Comparison of ENCODE assay signal across 14 cellular contexts in the genomic region with DNA sequence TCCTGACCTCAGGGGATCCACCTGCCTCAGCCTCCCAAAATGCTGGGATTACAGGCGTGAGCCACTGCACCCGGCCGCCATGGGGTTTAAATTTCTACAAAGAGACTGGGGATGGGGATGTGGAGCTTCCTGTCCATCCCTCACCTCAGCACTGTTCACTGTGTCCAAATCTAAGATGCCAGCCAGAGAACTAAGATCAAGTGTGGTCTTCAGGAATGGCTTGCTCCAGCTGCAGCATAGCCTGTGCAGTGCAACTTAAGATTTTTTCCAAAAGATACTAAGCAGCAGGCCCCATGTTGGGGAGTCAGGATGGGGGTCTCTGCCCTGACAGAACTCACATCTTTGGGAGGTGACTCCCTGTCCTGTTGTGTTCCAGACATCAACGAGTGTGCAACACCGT. TPM values are rescaled to one million over a fixed set of nuclear protein-coding genes. Genes with fewer than 3 reads are reported as not detected.
DNase-seq lines count a peak whose midpoint lies in the region; ATAC-seq, FAIRE-seq and TF ChIP-seq lines count a peak whose summit lies in the region.
"Had no signal": no experiment of that assay in that cellular context is flagged by ENCODE, and none has a peak within 500 bp of the region (broad histone marks: within the 10 kb centered on the region; RNA-seq: fewer than 3 reads in every experiment).

No MANE protein-coding gene starts in this region.

- H3K9ac ChIP-seq in K562 (ENCODE audit: insufficient read depth in 1 of 2, low read depth in 2 of 2, low read length in 2 of 2), result no peak overlapping the region

- FAIRE-seq in K562 (lab: Jason Lieb, UNC), result no peak

- no peak overlapping the region for H3K4me2 ChIP-seq in K562 (ENCODE audit: insufficient read depth, low read length)

- CTCF ChIA-PET in activated naive CD4-positive, alpha-beta T cell treated with anti-CD3 and anti-CD28 coated beads, Interleukin-2, amount 10 ng/mL, durations not matched to agents 7 days and 5 days (lab: Charles Lee), result no interaction called here
- CTCF ChIA-PET in WTC11 (lab: Charles Lee) (interaction anchor here (1.5 kb wide), 1 partner anchor 15 kb away, joined by 6 read pairs; no protein-coding TSS in a partner anchor), K562 (lab: Yijun Ruan, JAX; ENCODE audit: low intra/inter-chr PET ratio) (no interaction called here)

- intact Hi-C loops in K562 (cut with micrococcal nuclease), result no loop called here

- no peak for DNase-seq in activated naive CD4-positive, alpha-beta T cell treated with anti-CD3 and anti-CD28 coated beads, Interleukin-2, amount 10 ng/mL, durations not matched to agents 7 days and 5 days
- DNase-seq in activated naive CD4-positive, alpha-beta T cell treated with anti-CD3 and anti-CD28 coated beads, Interleukin-2, amount 50 U/mL, for 16 hours, result no peak
- DNase-seq in WTC11 (ENCODE audit: low spot score), result no peak
- DNase-seq in K562 (ENCODE audit: extremely low read depth in 1 of 4, low spot score in 3 of 4), result no peak
- no peak for DNase-seq in nephron progenitor cell
- DNase-seq in UCSD-AML1 (lab: John Stamatoyannopoulos, UW; ENCODE audit: unreplicated experiment), result no peak
- DNase-seq: COR-L47, DMS153, H7, NCI-H1417, NCI-H1930, NCI-H2171 treated with DMSO at 0.1 percent for 48 hours, NCI-H82 had no signal

- H3K4me3 ChIP-seq in K562, result no peak overlapping the region

- peaks cover 50% of the 10 kb centered on the region for H3K36me3 Mint-ChIP-seq in activated naive CD4-positive, alpha-beta T cell treated with anti-CD3 and anti-CD28 coated beads, Interleukin-2, amount 10 ng/mL, durations not matched to agents 7 days and 5 days
- no peaks in the 10 kb centered on the region for H3K36me3 Mint-ChIP-seq in WTC11
- no peaks in the 10 kb centered on the region for H3K36me3 Mint-ChIP-seq in nephron progenitor cell (ENCODE audit: low read depth)

- H3K27ac ChIP-seq in K562 (ENCODE audit: extremely low read depth, low read depth, low read length), result no peak overlapping the region; the same call in 2 of the 3 replicates

- no peak overlapping the region for H2AFZ ChIP-seq in K562 (ENCODE audit: low read depth, low read length)

- in situ Hi-C loops in K562 (cut with MboI), result no loop called here

- no peaks in the 10 kb centered on the region for H3K27me3 ChIP-seq in K562 (ENCODE audit: control insufficient read depth in 2 of 2, insufficient read depth in 2 of 2, low read length in 2 of 2)

- peak overlapping the region; percentile 16 for H3K27ac Mint-ChIP-seq in activated naive CD4-positive, alpha-beta T cell treated with anti-CD3 and anti-CD28 coated beads, Interleukin-2, amount 10 ng/mL, durations not matched to agents 7 days and 5 days
- H3K27ac Mint-ChIP-seq in WTC11, result peak overlapping the region; percentile 60; the same call in 1 of the 2 replicates
- peak overlapping the region; percentile 88 for H3K27ac Mint-ChIP-seq in nephron progenitor cell

- peaks cover 7% of the 10 kb centered on the region; the same call in 1 of the 2 replicates for H4K20me1 ChIP-seq in K562 (replicated peaks; ENCODE audit: control insufficient read depth, insufficient read depth, low read length)

- H3K36me3 ChIP-seq in K562 (ENCODE audit: control insufficient read depth, insufficient read depth, low read length), result peaks cover 60% of the 10 kb centered on the region; the same call in 2 of the 3 replicates

- peaks cover 11% of the 10 kb centered on the region for H3K79me2 ChIP-seq in K562 (ENCODE audit: control insufficient read depth, insufficient read depth, low read length)

- TF ChIP-seq POLR2A in K562 (conservative IDR thresholded peaks at IDR 0.05), result no peak

- POLR2A ChIA-PET in WTC11 (lab: Charles Lee) (interaction anchor here (0.5 kb wide), 1 partner anchor 268 kb away, joined by 3 read pairs; no protein-coding TSS in a partner anchor), K562 (lab: Yijun Ruan, JAX) (interaction anchor here (0.5 to 2.0 kb wide), 4 partner anchors 9 to 621 kb away, joined by 3 to 6 read pairs (median 4); partner anchors contain the start of gene ADGRE5)

- no peaks in the 10 kb centered on the region for H3K9me3 ChIP-seq in K562 (replicated peaks; ENCODE audit: control insufficient read depth, insufficient read depth, low read depth, low read length)

- H3K4me1 Mint-ChIP-seq in activated naive CD4-positive, alpha-beta T cell treated with anti-CD3 and anti-CD28 coated beads, Interleukin-2, amount 10 ng/mL, durations not matched to agents 7 days and 5 days, result peaks cover 20% of the 10 kb centered on the region
- H3K4me1 Mint-ChIP-seq in WTC11 (peaks cover 15% of the 10 kb centered on the region), nephron progenitor cell (peaks cover 14% of the 10 kb centered on the region)

- no peak overlapping the region for H3K4me3 Mint-ChIP-seq in activated naive CD4-positive, alpha-beta T cell treated with anti-CD3 and anti-CD28 coated beads, Interleukin-2, amount 10 ng/mL, durations not matched to agents 7 days and 5 days
- H3K4me3 Mint-ChIP-seq in WTC11 (no peak overlapping the region), nephron progenitor cell (no peak overlapping the region)

- BruUV-seq in K562 (replicated peaks; lab: Mats Ljungman, UMichigan), result no TSS peak

- ATAC-seq in WTC11 (no peak), K562 (no peak), GM18858 (IDR thresholded peaks at IDR 0.05; ENCODE audit: unreplicated experiment) (no peak)

- TF ChIP-seq CTCF in WTC11 (IDR thresholded peaks at IDR 0.05), result no peak
- no peak for TF ChIP-seq CTCF in K562 (IDR thresholded peaks at IDR 0.05 in 2 of 3, conservative IDR thresholded peaks at IDR 0.05 in 1 of 3; ENCODE audit: insufficient read depth in 2 of 3, low read depth in 1 of 3, low read length in 3 of 3)
- TF ChIP-seq CTCF in nephron progenitor cell (IDR thresholded peaks at IDR 0.05), result no peak

- H3K9me3 Mint-ChIP-seq in activated naive CD4-positive, alpha-beta T cell treated with anti-CD3 and anti-CD28 coated beads, Interleukin-2, amount 10 ng/mL, durations not matched to agents 7 days and 5 days, result no peaks in the 10 kb centered on the region
- H3K9me3 Mint-ChIP-seq in WTC11 (no peaks in the 10 kb centered on the region), nephron progenitor cell (no peaks in the 10 kb centered on the region)

- TF ChIP-seq EP300 in K562 (IDR thresholded peaks at IDR 0.05; ENCODE audit: low read length), result no peak

- peaks cover 1% of the 10 kb centered on the region for H3K9me1 ChIP-seq in K562 (ENCODE audit: control insufficient read depth, insufficient read depth, low read length)

- no peak for TF ChIP-seq RAD21 in K562 (CRISPR knock-in tag; conservative IDR thresholded peaks at IDR 0.05 in 1 of 2, IDR thresholded peaks at IDR 0.05 in 1 of 2)

- WGBS in K562 (ENCODE audit: insufficient coverage, low coverage, missing lambda C conversion rate), result 87% methylated on average over 5 of the region's 5 CpGs

- H3K4me1 ChIP-seq in K562 (replicated peaks in 1 of 2; ENCODE audit: control insufficient read depth in 2 of 2, insufficient read depth in 2 of 2, low read length in 2 of 2), result peaks cover 9 to 10% of the 10 kb centered on the region in 2 experiments

- H3K27me3 Mint-ChIP-seq in activated naive CD4-positive, alpha-beta T cell treated with anti-CD3 and anti-CD28 coated beads, Interleukin-2, amount 10 ng/mL, durations not matched to agents 7 days and 5 days, result no peaks in the 10 kb centered on the region
- H3K27me3 Mint-ChIP-seq in WTC11 (ENCODE audit: low read depth) (no peaks in the 10 kb centered on the region; the same call in none of the 2 replicates), nephron progenitor cell (ENCODE audit: low read depth, poor library complexity) (peaks cover 3% of the 10 kb centered on the region)

RNA-seq across cellular contexts. Expression of gene ADGRE5, which starts 9.3 kb away (rescaled TPM):
- total RNA-seq in WTC11 (2021) (3.2 to 4.0 TPM (median 3.9 TPM) in 3 replicates), K562 (2014; rRNA removed) (31.1 and 34.2 TPM in 2 replicates), K562 (2014; rRNA removed; fragmentation: Illumina TruSeq; extraction: Trizol) (8.3 and 10.0 TPM in 2 replicates), K562 (2015; rRNA removed; fragmentation: Illumina TruSeq; extraction: Trizol) (11.4 and 11.9 TPM in 2 replicates), K562 (2021) (58.2 and 68.9 TPM in 2 replicates)
- total RNA-seq in K562 (2011; cell fraction: chromatin; rRNA removed; ENCODE audit: low replicate concordance), result 133 and 378 TPM in 2 replicates
- total RNA-seq in K562 (2011; cell fraction: nucleolus; rRNA removed), result 188 and 218 TPM in 2 replicates
- 153 and 170 TPM in 2 replicates for total RNA-seq in K562 (2011; cell fraction: nucleoplasm; rRNA removed)
- polyA plus RNA-seq in K562 (2011; rRNA removed) (15.6 and 30.7 TPM in 2 replicates), K562 (2014; fragmentation: Illumina TruSeq; extraction: Trizol) (32.2 and 45.4 TPM in 2 replicates), K562 (2014; fragmentation: Nextera tagmentation; extraction: Ambion mirVana) (1 to 10 TPM; 2.5 to 3.1 TPM), K562 (2014; rRNA removed) (28.2 and 35.7 TPM in 2 replicates)
- polyA plus RNA-seq in K562 (2011; cell fraction: cytosol; rRNA removed), result 15.4 and 18.5 TPM in 2 replicates
- 97.7 and 167 TPM in 2 replicates for polyA plus RNA-seq in K562 (2011; cell fraction: nucleus; rRNA removed)
- polyA plus RNA-seq in K562 (2012), result 50.5 and 78.5 TPM in 2 replicates
- 22.6 and 23.8 TPM in 2 replicates for polyA minus RNA-seq in K562 (2011; rRNA and poly(A)+ RNA removed)
- 20.7 and 23.5 TPM in 2 replicates for polyA minus RNA-seq in K562 (2011; cell fraction: cytosol; rRNA and poly(A)+ RNA removed)
- polyA minus RNA-seq in K562 (2011; cell fraction: nucleus; rRNA and poly(A)+ RNA removed), result 38.5 and 43.3 TPM in 2 replicates

RNA-seq across cellular contexts. Expression of gene DDX39A, which starts 28.6 kb away (rescaled TPM):
- 103 to 136 TPM (median 105 TPM) in 3 replicates for total RNA-seq in WTC11 (2021)
- total RNA-seq in K562 (2011; cell fraction: chromatin; rRNA removed; ENCODE audit: low replicate concordance), result 212 and 603 TPM in 2 replicates
- total RNA-seq in K562 (2011; cell fraction: nucleolus; rRNA removed), result 468 and 513 TPM in 2 replicates
- total RNA-seq in K562 (2011; cell fraction: nucleoplasm; rRNA removed), result 227 and 308 TPM in 2 replicates
- 239 and 284 TPM in 2 replicates for total RNA-seq in K562 (2014; rRNA removed)
- total RNA-seq in K562 (2014; rRNA removed; fragmentation: Illumina TruSeq; extraction: Trizol), result 75.4 and 90.3 TPM in 2 replicates
- total RNA-seq in K562 (2015; rRNA removed; fragmentation: Illumina TruSeq; extraction: Trizol), result 163 and 166 TPM in 2 replicates
- 244 and 249 TPM in 2 replicates for total RNA-seq in K562 (2021)
- polyA plus RNA-seq in K562 (2011; rRNA removed), result 120 and 136 TPM in 2 replicates
- 104 and 196 TPM in 2 replicates for polyA plus RNA-seq in K562 (2011; cell fraction: cytosol; rRNA removed)
- polyA plus RNA-seq in K562 (2011; cell fraction: nucleus; rRNA removed), result 938 and 1,011 TPM in 2 replicates
- polyA plus RNA-seq in K562 (2012), result 261 and 285 TPM in 2 replicates
- polyA plus RNA-seq in K562 (2014; fragmentation: Illumina TruSeq; extraction: Trizol), result 140 and 177 TPM in 2 replicates
- polyA plus RNA-seq in K562 (2014; fragmentation: Nextera tagmentation; extraction: Ambion mirVana), result 100 to 1,000 TPM; 188 to 230 TPM
- polyA plus RNA-seq in K562 (2014; rRNA removed), result 239 and 250 TPM in 2 replicates
- polyA minus RNA-seq in K562 (2011; rRNA and poly(A)+ RNA removed), result 62.7 and 99.1 TPM in 2 replicates
- polyA minus RNA-seq in K562 (2011; cell fraction: cytosol; rRNA and poly(A)+ RNA removed), result 83.0 and 99.1 TPM in 2 replicates
- 152 and 185 TPM in 2 replicates for polyA minus RNA-seq in K562 (2011; cell fraction: nucleus; rRNA and poly(A)+ RNA removed)

RNA-seq across cellular contexts. Expression of gene PKN1, which starts 42.6 kb away (rescaled TPM):
- total RNA-seq in WTC11 (2021) (170 to 197 TPM (median 187 TPM) in 3 replicates), K562 (2014; rRNA removed) (108 and 133 TPM in 2 replicates), K562 (2014; rRNA removed; fragmentation: Illumina TruSeq; extraction: Trizol) (25.8 and 37.3 TPM in 2 replicates), K562 (2015; rRNA removed; fragmentation: Illumina TruSeq; extraction: Trizol) (75.0 and 80.6 TPM in 2 replicates), K562 (2021) (222 and 228 TPM in 2 replicates)
- 22.5 and 89.0 TPM in 2 replicates for total RNA-seq in K562 (2011; cell fraction: chromatin; rRNA removed; ENCODE audit: low replicate concordance)
- total RNA-seq in K562 (2011; cell fraction: nucleolus; rRNA removed), result 76.9 and 79.6 TPM in 2 replicates
- total RNA-seq in K562 (2011; cell fraction: nucleoplasm; rRNA removed), result 33.7 and 45.6 TPM in 2 replicates
- polyA plus RNA-seq in K562 (2011; rRNA removed) (52.1 and 63.7 TPM in 2 replicates), K562 (2014; fragmentation: Illumina TruSeq; extraction: Trizol) (77.5 and 97.5 TPM in 2 replicates), K562 (2014; fragmentation: Nextera tagmentation; extraction: Ambion mirVana) (under 1 TPM; 0.30 to 0.57 TPM), K562 (2014; rRNA removed) (97.3 and 108 TPM in 2 replicates)
- polyA plus RNA-seq in K562 (2011; cell fraction: cytosol; rRNA removed), result 66.1 and 116 TPM in 2 replicates
- 105 and 144 TPM in 2 replicates for polyA plus RNA-seq in K562 (2011; cell fraction: nucleus; rRNA removed)
- 160 and 186 TPM in 2 replicates for polyA plus RNA-seq in K562 (2012)
- polyA minus RNA-seq in K562 (2011; rRNA and poly(A)+ RNA removed), result 37.3 and 59.9 TPM in 2 replicates
- polyA minus RNA-seq in K562 (2011; cell fraction: cytosol; rRNA and poly(A)+ RNA removed), result 93.0 and 105 TPM in 2 replicates
- 25.6 and 39.1 TPM in 2 replicates for polyA minus RNA-seq in K562 (2011; cell fraction: nucleus; rRNA and poly(A)+ RNA removed)

Comparison
In these comparisons a context has a peak if more than half of its experiments do, and no peak if none do; other contexts are left out.
1. H3K27ac Mint-ChIP-seq: peak in every context shown above with its lines; median percentile 88 in nephron progenitor cell; 60 in WTC11; 16 in activated naive CD4-positive, alpha-beta T cell treated with anti-CD3 and anti-CD28 coated beads, Interleukin-2, amount 10 ng/mL, durations not matched to agents 7 days and 5 days.